Comparison of ENCODE assay signal across 1 cellular context in genomic region chr10:29715296-29715695, GRCh38.
TF ChIP-seq lines count a peak whose summit lies in the region.

No MANE protein-coding gene starts in this region.

TF ChIP-seq in IMR-90, 13 proteins besides CTCF, POLR2A, EP300 and RAD21 (continued from another document):
- TF ChIP-seq RFX5 (IDR thresholded peaks at IDR 0.05; ENCODE audit: low read depth, low read length) (no peak), CEBPB (IDR thresholded peaks at IDR 0.05; ENCODE audit: low read depth, low read length) (no peak), SMC3 (IDR thresholded peaks at IDR 0.05; ENCODE audit: low read depth, low read length) (no peak), USF2 (IDR thresholded peaks at IDR 0.05; ENCODE audit: low read depth, low read length) (no peak), BHLHE40 (IDR thresholded peaks at IDR 0.05; ENCODE audit: low read depth, low read length) (no peak)
